Comparison of ENCODE assay signal across 9 cellular contexts in the genomic region with DNA sequence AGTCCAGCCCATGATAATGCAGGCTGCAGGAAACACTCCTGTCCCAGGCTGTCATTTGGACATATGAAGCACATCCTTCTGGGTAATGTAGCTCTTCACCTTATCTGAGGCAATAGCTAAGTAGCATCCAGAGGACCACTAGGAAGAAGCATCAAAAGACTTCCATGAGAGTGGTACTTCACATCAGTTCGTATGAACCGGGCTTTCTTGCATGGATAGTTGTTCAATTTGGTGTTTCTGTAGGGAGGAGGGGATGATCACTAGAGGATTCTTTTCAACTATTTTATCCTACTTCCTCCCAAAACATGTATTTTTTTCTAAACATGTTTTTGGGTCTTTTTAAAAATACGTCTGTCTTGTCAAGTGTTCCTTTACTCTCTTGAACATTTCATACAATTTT.
"Had no signal": no experiment of that assay in that cellular context is flagged by ENCODE, and none has a peak within 500 bp of the region (broad histone marks: within the 10 kb centered on the region; RNA-seq: fewer than 3 reads in every experiment).

No MANE protein-coding gene starts in this region.

- ATAC-seq: activated CD4-positive, alpha-beta T cell treated with anti-CD3 and anti-CD28 coated beads for 36 hours; activated CD4-positive, CD25-positive, alpha-beta regulatory T cell treated with anti-CD3 and anti-CD28 coated beads, Interleukin-2, amount 50 U/mL, for 24 hours; activated CD8-positive, alpha-beta memory T cell treated with anti-CD3 and anti-CD28 coated beads, Interleukin-2, amount 10 ng/mL, durations not matched to agents 7 days and 5 days; activated CD8-positive, alpha-beta T cell treated with anti-CD3 and anti-CD28 coated beads for 36 hours; activated CD8-positive, alpha-beta T cell treated with anti-CD3 and anti-CD28 coated beads, Interleukin-2, amount 10 ng/mL, durations not matched to agents 7 days and 5 days; T-helper 17 cell; WTC11 had no signal

- H3K27ac ChIP-seq: VCaP, WERI-Rb-1 had no signal
